1 cellular context compared by ENCODE assay signal in the genomic region with DNA sequence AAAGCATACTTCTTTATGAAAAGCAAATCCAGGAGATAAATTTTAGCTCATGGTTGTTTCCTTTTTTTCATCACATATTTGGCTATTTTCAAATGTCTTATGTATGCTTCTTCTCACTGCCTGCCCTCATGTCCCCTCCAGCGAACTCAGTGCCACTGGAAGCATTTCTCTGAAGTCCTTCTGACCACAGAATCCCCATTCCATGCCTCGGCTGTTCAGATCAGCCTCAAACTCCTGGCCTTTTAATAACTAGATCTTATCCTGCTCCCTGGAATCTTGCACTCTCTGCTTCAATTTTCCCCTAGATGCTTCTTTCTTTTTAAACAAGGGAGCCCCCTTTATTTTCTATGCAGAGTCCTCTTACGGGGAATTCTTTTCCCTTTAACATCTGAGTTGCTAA.
TF ChIP-seq lines count a peak whose summit lies in the region.

No MANE protein-coding gene starts in this region.

TF ChIP-seq in GM23338, 12 proteins besides CTCF, POLR2A, EP300 and RAD21 (continued from another document):
- TF ChIP-seq, protein P1, sequence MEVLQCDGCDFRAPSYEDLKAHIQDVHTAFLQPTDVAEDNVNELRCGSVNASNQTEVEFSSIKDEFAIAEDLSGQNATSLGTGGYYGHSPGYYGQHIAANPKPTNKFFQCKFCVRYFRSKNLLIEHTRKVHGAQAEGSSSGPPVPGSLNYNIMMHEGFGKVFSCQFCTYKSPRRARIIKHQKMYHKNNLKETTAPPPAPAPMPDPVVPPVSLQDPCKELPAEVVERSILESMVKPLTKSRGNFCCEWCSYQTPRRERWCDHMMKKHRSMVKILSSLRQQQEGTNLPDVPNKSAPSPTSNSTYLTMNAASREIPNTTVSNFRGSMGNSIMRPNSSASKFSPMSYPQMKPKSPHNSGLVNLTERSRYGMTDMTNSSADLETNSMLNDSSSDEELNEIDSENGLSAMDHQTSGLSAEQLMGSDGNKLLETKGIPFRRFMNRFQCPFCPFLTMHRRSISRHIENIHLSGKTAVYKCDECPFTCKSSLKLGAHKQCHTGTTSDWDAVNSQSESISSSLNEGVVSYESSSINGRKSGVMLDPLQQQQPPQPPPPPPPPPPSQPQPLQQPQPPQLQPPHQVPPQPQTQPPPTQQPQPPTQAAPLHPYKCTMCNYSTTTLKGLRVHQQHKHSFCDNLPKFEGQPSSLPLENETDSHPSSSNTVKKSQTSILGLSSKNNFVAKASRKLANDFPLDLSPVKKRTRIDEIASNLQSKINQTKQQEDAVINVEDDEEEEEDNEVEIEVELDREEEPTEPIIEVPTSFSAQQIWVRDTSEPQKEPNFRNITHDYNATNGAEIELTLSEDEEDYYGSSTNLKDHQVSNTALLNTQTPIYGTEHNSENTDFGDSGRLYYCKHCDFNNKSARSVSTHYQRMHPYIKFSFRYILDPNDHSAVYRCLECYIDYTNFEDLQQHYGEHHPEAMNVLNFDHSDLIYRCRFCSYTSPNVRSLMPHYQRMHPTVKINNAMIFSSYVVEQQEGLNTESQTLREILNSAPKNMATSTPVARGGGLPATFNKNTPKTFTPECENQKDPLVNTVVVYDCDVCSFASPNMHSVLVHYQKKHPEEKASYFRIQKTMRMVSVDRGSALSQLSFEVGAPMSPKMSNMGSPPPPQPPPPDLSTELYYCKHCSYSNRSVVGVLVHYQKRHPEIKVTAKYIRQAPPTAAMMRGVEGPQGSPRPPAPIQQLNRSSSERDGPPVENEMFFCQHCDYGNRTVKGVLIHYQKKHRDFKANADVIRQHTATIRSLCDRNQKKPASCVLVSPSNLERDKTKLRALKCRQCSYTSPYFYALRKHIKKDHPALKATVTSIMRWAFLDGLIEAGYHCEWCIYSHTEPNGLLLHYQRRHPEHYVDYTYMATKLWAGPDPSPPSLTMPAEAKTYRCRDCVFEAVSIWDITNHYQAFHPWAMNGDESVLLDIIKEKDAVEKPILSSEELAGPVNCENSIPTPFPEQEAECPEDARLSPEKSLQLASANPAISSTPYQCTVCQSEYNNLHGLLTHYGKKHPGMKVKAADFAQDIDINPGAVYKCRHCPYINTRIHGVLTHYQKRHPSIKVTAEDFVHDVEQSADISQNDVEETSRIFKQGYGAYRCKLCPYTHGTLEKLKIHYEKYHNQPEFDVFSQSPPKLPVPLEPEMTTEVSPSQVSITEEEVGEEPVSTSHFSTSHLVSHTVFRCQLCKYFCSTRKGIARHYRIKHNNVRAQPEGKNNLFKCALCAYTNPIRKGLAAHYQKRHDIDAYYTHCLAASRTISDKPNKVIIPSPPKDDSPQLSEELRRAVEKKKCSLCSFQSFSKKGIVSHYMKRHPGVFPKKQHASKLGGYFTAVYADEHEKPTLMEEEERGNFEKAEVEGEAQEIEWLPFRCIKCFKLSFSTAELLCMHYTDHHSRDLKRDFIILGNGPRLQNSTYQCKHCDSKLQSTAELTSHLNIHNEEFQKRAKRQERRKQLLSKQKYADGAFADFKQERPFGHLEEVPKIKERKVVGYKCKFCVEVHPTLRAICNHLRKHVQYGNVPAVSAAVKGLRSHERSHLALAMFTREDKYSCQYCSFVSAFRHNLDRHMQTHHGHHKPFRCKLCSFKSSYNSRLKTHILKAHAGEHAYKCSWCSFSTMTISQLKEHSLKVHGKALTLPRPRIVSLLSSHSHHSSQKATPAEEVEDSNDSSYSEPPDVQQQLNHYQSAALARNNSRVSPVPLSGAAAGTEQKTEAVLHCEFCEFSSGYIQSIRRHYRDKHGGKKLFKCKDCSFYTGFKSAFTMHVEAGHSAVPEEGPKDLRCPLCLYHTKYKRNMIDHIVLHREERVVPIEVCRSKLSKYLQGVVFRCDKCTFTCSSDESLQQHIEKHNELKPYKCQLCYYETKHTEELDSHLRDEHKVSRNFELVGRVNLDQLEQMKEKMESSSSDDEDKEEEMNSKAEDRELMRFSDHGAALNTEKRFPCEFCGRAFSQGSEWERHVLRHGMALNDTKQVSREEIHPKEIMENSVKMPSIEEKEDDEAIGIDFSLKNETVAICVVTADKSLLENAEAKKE (CRISPR knock-in tag; IDR thresholded peaks at IDR 0.05) = no peak
- no peak for TF ChIP-seq NANOG (IDR thresholded peaks at IDR 0.05; ENCODE audit: borderline replicate concordance)
- TF ChIP-seq STAT1 (IDR thresholded peaks at IDR 0.05; ENCODE audit: unreplicated experiment) = no peak
- no peak for TF ChIP-seq ZNF114 (CRISPR knock-in tag; IDR thresholded peaks at IDR 0.05)
- TF ChIP-seq EZH2 (IDR thresholded peaks at IDR 0.05; ENCODE audit: low read depth, unreplicated experiment) = no peak
- TF ChIP-seq, protein P2, sequence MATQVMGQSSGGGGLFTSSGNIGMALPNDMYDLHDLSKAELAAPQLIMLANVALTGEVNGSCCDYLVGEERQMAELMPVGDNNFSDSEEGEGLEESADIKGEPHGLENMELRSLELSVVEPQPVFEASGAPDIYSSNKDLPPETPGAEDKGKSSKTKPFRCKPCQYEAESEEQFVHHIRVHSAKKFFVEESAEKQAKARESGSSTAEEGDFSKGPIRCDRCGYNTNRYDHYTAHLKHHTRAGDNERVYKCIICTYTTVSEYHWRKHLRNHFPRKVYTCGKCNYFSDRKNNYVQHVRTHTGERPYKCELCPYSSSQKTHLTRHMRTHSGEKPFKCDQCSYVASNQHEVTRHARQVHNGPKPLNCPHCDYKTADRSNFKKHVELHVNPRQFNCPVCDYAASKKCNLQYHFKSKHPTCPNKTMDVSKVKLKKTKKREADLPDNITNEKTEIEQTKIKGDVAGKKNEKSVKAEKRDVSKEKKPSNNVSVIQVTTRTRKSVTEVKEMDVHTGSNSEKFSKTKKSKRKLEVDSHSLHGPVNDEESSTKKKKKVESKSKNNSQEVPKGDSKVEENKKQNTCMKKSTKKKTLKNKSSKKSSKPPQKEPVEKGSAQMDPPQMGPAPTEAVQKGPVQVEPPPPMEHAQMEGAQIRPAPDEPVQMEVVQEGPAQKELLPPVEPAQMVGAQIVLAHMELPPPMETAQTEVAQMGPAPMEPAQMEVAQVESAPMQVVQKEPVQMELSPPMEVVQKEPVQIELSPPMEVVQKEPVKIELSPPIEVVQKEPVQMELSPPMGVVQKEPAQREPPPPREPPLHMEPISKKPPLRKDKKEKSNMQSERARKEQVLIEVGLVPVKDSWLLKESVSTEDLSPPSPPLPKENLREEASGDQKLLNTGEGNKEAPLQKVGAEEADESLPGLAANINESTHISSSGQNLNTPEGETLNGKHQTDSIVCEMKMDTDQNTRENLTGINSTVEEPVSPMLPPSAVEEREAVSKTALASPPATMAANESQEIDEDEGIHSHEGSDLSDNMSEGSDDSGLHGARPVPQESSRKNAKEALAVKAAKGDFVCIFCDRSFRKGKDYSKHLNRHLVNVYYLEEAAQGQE (IDR thresholded peaks at IDR 0.05; ENCODE audit: unreplicated experiment) = no peak
- TF ChIP-seq JUNB (IDR thresholded peaks at IDR 0.05; ENCODE audit: unreplicated experiment) = no peak
- TF ChIP-seq EZH2phosphoT487 (IDR thresholded peaks at IDR 0.05; ENCODE audit: unreplicated experiment) = no peak
- no peak for TF ChIP-seq ETS1 (IDR thresholded peaks at IDR 0.05)
- TF ChIP-seq POLR2AphosphoS5 (IDR thresholded peaks at IDR 0.05; ENCODE audit: low read depth) = no peak
TF ChIP-seq in GM23338: peak in this region for 0.
